14 cellular contexts compared by ENCODE assay signal in genomic region chr9:112755675-112756074, GRCh38. TPM values are rescaled to one million over a fixed set of nuclear protein-coding genes. Genes with fewer than 3 reads are reported as not detected.
DNase-seq lines count a peak whose midpoint lies in the region; ATAC-seq and TF ChIP-seq lines count a peak whose summit lies in the region.
"Had no signal": no experiment of that assay in that cellular context is flagged by ENCODE, and none has a peak within 500 bp of the region (broad histone marks: within the 10 kb centered on the region; RNA-seq: fewer than 3 reads in every experiment).

No MANE protein-coding gene starts in this region.

- no peaks in the 10 kb centered on the region for H3K9me3 Mint-ChIP-seq in dendritic cell treated with granulocyte-macrophage colony-stimulating factor and Interleukin-4, amounts not matched to agents 40 ng/mL and 50 ng/mL, for 4 days
- H3K9me3 Mint-ChIP-seq: nephron progenitor cell; stimulated activated naive CD8-positive, alpha-beta T cell treated with anti-CD3 and anti-CD28 coated beads, Interleukin-15, Interleukin-2, amounts not matched to agents 100 ng/mL and 50 ng/mL, for 24 hours had no signal

- H3K4me1 ChIP-seq in lower lobe of right lung: peaks cover 68% of the 10 kb centered on the region
- H3K4me1 ChIP-seq in tibial nerve: peaks cover 0 to 41% (median 13%) of the 10 kb centered on the region in 4 donors

- TF ChIP-seq EP300 in tibial nerve (IDR thresholded peaks at IDR 0.05): no peak

- H3K27ac ChIP-seq in lower lobe of right lung (no peak overlapping the region), tibial nerve (peak overlapping the region in 3 of 4 donors; percentile 16 to 56 (median 52))

- H3K9me3 ChIP-seq in lower lobe of right lung (no peaks in the 10 kb centered on the region), tibial nerve (no peaks in the 10 kb centered on the region)
- H3K9me3 ChIP-seq: SK-N-SH had no signal

- peak overlapping the region; percentile 84 for H3K27ac Mint-ChIP-seq in dendritic cell treated with granulocyte-macrophage colony-stimulating factor and Interleukin-4, amounts not matched to agents 40 ng/mL and 50 ng/mL, for 4 days
- H3K27ac Mint-ChIP-seq: stimulated activated naive CD8-positive, alpha-beta T cell treated with anti-CD3 and anti-CD28 coated beads, Interleukin-15, Interleukin-2, amounts not matched to agents 100 ng/mL and 50 ng/mL, for 24 hours had no signal

- DNase-seq in M059J (ENCODE audit: low read depth): peak; percentile 9
- no peak for DNase-seq in lower lobe of right lung
- DNase-seq in tibial nerve (ENCODE audit: low spot score in 2 of 2): no peak
- no peak for DNase-seq in dermis blood vessel endothelial cell
- no peak for DNase-seq in HT-29 (ENCODE audit: low spot score)
- DNase-seq: activated naive CD4-positive, alpha-beta T cell treated with anti-CD3 and anti-CD28 coated beads, Interleukin-2, amount 50 U/mL, for 16 hours; central memory CD4-positive, alpha-beta T cell; NCI-H345; nephron progenitor cell; SK-N-SH had no signal

- no peaks in the 10 kb centered on the region for H3K27me3 Mint-ChIP-seq in dendritic cell treated with granulocyte-macrophage colony-stimulating factor and Interleukin-4, amounts not matched to agents 40 ng/mL and 50 ng/mL, for 4 days
- H3K27me3 Mint-ChIP-seq: stimulated activated naive CD8-positive, alpha-beta T cell treated with anti-CD3 and anti-CD28 coated beads, Interleukin-15, Interleukin-2, amounts not matched to agents 100 ng/mL and 50 ng/mL, for 24 hours had no signal

- H3K36me3 ChIP-seq in lower lobe of right lung: peaks cover 6% of the 10 kb centered on the region
- peaks cover 0 to 10% (median 0%) of the 10 kb centered on the region in 3 donors for H3K36me3 ChIP-seq in tibial nerve

- intact Hi-C loops in dendritic cell treated with granulocyte-macrophage colony-stimulating factor and Interleukin-4, amounts not matched to agents 40 ng/mL and 50 ng/mL, for 4 days (cut with micrococcal nuclease): loop anchor here (5.0 to 10.0 kb wide), 3 partner anchors 69 to 132 kb away; no protein-coding TSS in a partner anchor
- intact Hi-C loops in lower lobe of right lung (cut with DNase I): loop anchor here (10.0 kb wide), 1 partner anchor 79 kb away; no protein-coding TSS in a partner anchor

- ATAC-seq in lower lobe of right lung (peak; percentile 51 to 68), GM21390 (IDR thresholded peaks at IDR 0.05; ENCODE audit: unreplicated experiment) (no peak), GM18511 (IDR thresholded peaks at IDR 0.05; ENCODE audit: unreplicated experiment) (no peak)

- WGBS in tibial nerve, 2 donors: 84 to 95% methylated on average over 4 of the region's 4 CpGs

- H3K27me3 ChIP-seq in lower lobe of right lung (ENCODE audit: low read depth) (no peaks in the 10 kb centered on the region), tibial nerve (no peaks in the 10 kb centered on the region)

- no peak overlapping the region for H3K4me3 Mint-ChIP-seq in dendritic cell treated with granulocyte-macrophage colony-stimulating factor and Interleukin-4, amounts not matched to agents 40 ng/mL and 50 ng/mL, for 4 days
- H3K4me3 Mint-ChIP-seq: nephron progenitor cell had no signal

- TF ChIP-seq POLR2A in tibial nerve (IDR thresholded peaks at IDR 0.05): no peak

- H3K36me3 Mint-ChIP-seq in dendritic cell treated with granulocyte-macrophage colony-stimulating factor and Interleukin-4, amounts not matched to agents 40 ng/mL and 50 ng/mL, for 4 days (ENCODE audit: low read depth): peaks cover 29% of the 10 kb centered on the region

- peaks cover 87% of the 10 kb centered on the region for H3K4me1 Mint-ChIP-seq in dendritic cell treated with granulocyte-macrophage colony-stimulating factor and Interleukin-4, amounts not matched to agents 40 ng/mL and 50 ng/mL, for 4 days (ENCODE audit: low read depth)

- TF ChIP-seq CTCF in lower lobe of right lung (IDR thresholded peaks at IDR 0.05): no peak
- no peak for TF ChIP-seq CTCF in tibial nerve (IDR thresholded peaks at IDR 0.05)

- no peak overlapping the region for H3K4me3 ChIP-seq in lower lobe of right lung
- no peak overlapping the region for H3K4me3 ChIP-seq in tibial nerve

RNA-seq across cellular contexts. Expression of gene SNX30, which starts 5.1 kb away (rescaled TPM):
- total RNA-seq in M059J (2014; rRNA removed; shearing (Covaris generic)): 5.7 and 11.0 TPM in 2 replicates
- total RNA-seq in lower lobe of right lung (67.5 TPM), tibial nerve (10 to 100 TPM; 14.9 to 25.3 (median 17.0) TPM), dermis blood vessel endothelial cell (7.9 and 8.5 TPM in 2 replicates)
- total RNA-seq in HT-29 (2014; rRNA removed; shearing (Covaris generic)): 2.8 and 3.2 TPM in 2 replicates

RNA-seq across cellular contexts. Expression of gene INIP, which starts 37.8 kb away (rescaled TPM):
- 43.7 and 45.4 TPM in 2 replicates for total RNA-seq in M059J (2014; rRNA removed; shearing (Covaris generic))
- total RNA-seq in lower lobe of right lung: 21.0 TPM
- 10 to 100 TPM; 18.4 to 28.5 (median 24.9) TPM for total RNA-seq in tibial nerve
- 25.5 and 26.5 TPM in 2 replicates for total RNA-seq in dermis blood vessel endothelial cell
- 9.2 and 10.5 TPM in 2 replicates for total RNA-seq in HT-29 (2014; rRNA removed; shearing (Covaris generic))

Comparison
In these comparisons a context has a peak if more than half of its experiments do, and no peak if none do; other contexts are left out.
1. ATAC-seq: peak in lower lobe of right lung (2 of 2); none in GM21390 (single experiment) and GM18511 (single experiment).